9 cellular contexts compared by ENCODE assay signal in genomic region chr19:1016647-1017114, GRCh38. TPM values are rescaled to one million over a fixed set of nuclear protein-coding genes. Genes with fewer than 3 reads are reported as not detected.
A peak's percentile ranks its signal among the peaks of the same experiment; 100 is the strongest.
DNase-seq lines count a peak whose midpoint lies in the region; TF ChIP-seq lines count a peak whose summit lies in the region.
"Had no signal": no experiment of that assay in that cellular context is flagged by ENCODE, and none has a peak within 500 bp of the region (broad histone marks: within the 10 kb centered on the region; RNA-seq: fewer than 3 reads in every experiment).

No MANE protein-coding gene starts in this region.

- intact Hi-C loops in uterus (cut with DNase I; ENCODE audit: low total_unique reads), result loop anchor here (5.0 kb wide), 1 partner anchor 176 kb away; no protein-coding TSS in a partner anchor

- no peak for TF ChIP-seq POLR2A in uterus (IDR thresholded peaks at IDR 0.05)

- no peak for TF ChIP-seq CTCF in fibroblast of mammary gland (conservative IDR thresholded peaks at IDR 0.05; ENCODE audit: control insufficient read depth, insufficient read depth, low read depth, low read length)
- TF ChIP-seq CTCF in uterus (IDR thresholded peaks at IDR 0.05), result no peak
- no peak for TF ChIP-seq CTCF in GM13977 (IDR thresholded peaks at IDR 0.05; ENCODE audit: extremely low read depth, insufficient read depth, missing control alignments)

- DNase-seq in G401 (ENCODE audit: low spot score), result peak; percentile 25
- DNase-seq in SJSA1 (ENCODE audit: low read depth in 1 of 2, low spot score in 2 of 2), result peak; percentile 42 to 70
- DNase-seq in fibroblast of mammary gland (ENCODE audit: low read depth), result peak; percentile 87
- DNase-seq in retina, result peak; percentile 47
- DNase-seq in NCI-H2029 (lab: John Stamatoyannopoulos, UW), result no peak
- no peak for DNase-seq in uterus
- DNase-seq in GM13977 (ENCODE audit: low spot score), result no peak
- no peak for DNase-seq in medulla oblongata (ENCODE audit: extremely low spot score)
- DNase-seq: NCI-H524 had no signal

- in situ Hi-C loops in G401 (cut with HindIII; ENCODE audit: low sequenced_read_pairs) (no loop called here), GM13977 (cut with MboI; ENCODE audit: low pct_unique_long_range_greater_than_20kb, low sequenced_read_pairs, unreplicated experiment) (no loop called here)

- peaks cover 41% of the 10 kb centered on the region for H3K4me1 ChIP-seq in SJSA1 (replicated peaks)
- H3K4me1 ChIP-seq in uterus, result peaks cover 6 to 39% of the 10 kb centered on the region in 2 donors

- H3K36me3 ChIP-seq in SJSA1, result peaks cover 80% of the 10 kb centered on the region
- H3K36me3 ChIP-seq in uterus, result no peaks in the 10 kb centered on the region

- H3K4me3 ChIP-seq in SJSA1 (no peak overlapping the region), fibroblast of mammary gland (ENCODE audit: control insufficient read depth, low read depth, low read length) (no peak overlapping the region), uterus (no peak overlapping the region)

- 0 out of 2 replicates have a peak overlapping the region, but pooled peaks have one; percentile 37 for H3K27ac ChIP-seq in SJSA1
- no peak overlapping the region for H3K27ac ChIP-seq in uterus

- H3K27me3 ChIP-seq in SJSA1 (replicated peaks) (no peaks in the 10 kb centered on the region), uterus (no peaks in the 10 kb centered on the region)

- H3K9me3 ChIP-seq in SJSA1 (replicated peaks), result no peaks in the 10 kb centered on the region; the same call in 1 of the 2 replicates
- no peaks in the 10 kb centered on the region for H3K9me3 ChIP-seq in uterus

RNA-seq across cellular contexts. Expression of gene TMEM259, which starts 4.2 kb away (rescaled TPM):
- 131 and 142 TPM in 2 replicates for total RNA-seq in G401 (2014; rRNA removed; shearing (Covaris generic))
- total RNA-seq in SJSA1 (2014; rRNA removed; shearing (Covaris generic)), result 122 and 131 TPM in 2 replicates
- 100 to 1,000 TPM in 1 of 4 donors, 10 to 100 TPM in 3; 47.4 to 164 (median 56.9) TPM for total RNA-seq in uterus

RNA-seq across cellular contexts. Expression of gene RNU6-2, which starts 4.6 kb away (rescaled TPM):
- not detected in 2 replicates for total RNA-seq in G401 (2014; rRNA removed; shearing (Covaris generic))
- not detected in 2 replicates for total RNA-seq in SJSA1 (2014; rRNA removed; shearing (Covaris generic))
- total RNA-seq in uterus, result not detected

RNA-seq across cellular contexts. Expression of gene CNN2, which starts 9.7 kb away (rescaled TPM):
- 245 and 296 TPM in 2 replicates for total RNA-seq in G401 (2014; rRNA removed; shearing (Covaris generic))
- 403 and 441 TPM in 2 replicates for total RNA-seq in SJSA1 (2014; rRNA removed; shearing (Covaris generic))
- 100 to 1,000 TPM in 2 of 4 donors, 10 to 100 TPM in 2; 14.3 to 186 (median 88.5) TPM for total RNA-seq in uterus

RNA-seq across cellular contexts. Expression of gene GRIN3B, which starts 16.5 kb away (rescaled TPM):
- 0.74 and 3.5 TPM in 2 replicates for total RNA-seq in G401 (2014; rRNA removed; shearing (Covaris generic))
- total RNA-seq in SJSA1 (2014; rRNA removed; shearing (Covaris generic)), result not detected in 2 replicates
- total RNA-seq in uterus, result under 1 TPM in 1 of 4 donors, not detected in 3; 0.48 TPM

RNA-seq across cellular contexts. Expression of gene ABCA7, which starts 23.2 kb away (rescaled TPM):
- 6.2 and 13.9 TPM in 2 replicates for total RNA-seq in G401 (2014; rRNA removed; shearing (Covaris generic))
- 0.82 and 3.9 TPM in 2 replicates for total RNA-seq in SJSA1 (2014; rRNA removed; shearing (Covaris generic))
- 10 to 100 TPM in 1 of 4 donors, 1 to 10 TPM in 2, under 1 TPM in 1; 0.59 to 10.4 (median 2.7) TPM for total RNA-seq in uterus

Comparison
In these comparisons a context has a peak if more than half of its experiments do, and no peak if none do; other contexts are left out.
1. DNase-seq: peak in G401 (single experiment), SJSA1 (2 of 2), fibroblast of mammary gland (single experiment) and retina (single experiment); none in NCI-H2029 (single experiment), uterus (0 of 2), GM13977 (single experiment) and medulla oblongata (single experiment).